In genomic region chr1:231194843-231195516, GRCh38 we compare ENCODE assay signal across 19 cellular contexts. TPM values are rescaled to one million over a fixed set of nuclear protein-coding genes. Genes with fewer than 3 reads are reported as not detected.
DNase-seq lines count a peak whose midpoint lies in the region; TF ChIP-seq lines count a peak whose summit lies in the region.
"Had no signal": no experiment of that assay in that cellular context is flagged by ENCODE, and none has a peak within 500 bp of the region (broad histone marks: within the 10 kb centered on the region; RNA-seq: fewer than 3 reads in every experiment).

No MANE protein-coding gene starts in this region.

- no peak overlapping the region for H3K18ac ChIP-seq in mesenchymal stem cell (ENCODE audit: low read depth in 1 of 2, low read length in 2 of 2)

- peak overlapping the region; percentile 25 for H2BK5ac ChIP-seq in mesenchymal stem cell (ENCODE audit: low read depth, low read length, poor library complexity, severe bottlenecking)

- no peak overlapping the region for H3K4me3 ChIP-seq in mesenchymal stem cell (ENCODE audit: insufficient read depth in 1 of 2, low read depth in 1 of 2, low read length in 2 of 2)
- H3K4me3 ChIP-seq in foreskin fibroblast (ENCODE audit: low read depth in 1 of 2, low read length in 2 of 2), result no peak overlapping the region
- H3K4me3 ChIP-seq: GM23248, left ventricle myocardium inferior, SJSA1, testis had no signal

- H3K4me1 ChIP-seq in mesenchymal stem cell (ENCODE audit: control insufficient read depth, insufficient read depth, low read depth, low read length), result peaks cover 22% of the 10 kb centered on the region
- H3K4me1 ChIP-seq: SJSA1, testis had no signal

- peaks cover 1% of the 10 kb centered on the region for H3K9me3 ChIP-seq in mesenchymal stem cell (ENCODE audit: control insufficient read depth, low read length)
- H3K9me3 ChIP-seq: SJSA1, testis had no signal

- no peak overlapping the region for H2BK120ac ChIP-seq in mesenchymal stem cell (ENCODE audit: low read depth, low read length)

- no peaks in the 10 kb centered on the region for H3K36me3 ChIP-seq in mesenchymal stem cell (ENCODE audit: control insufficient read depth in 1 of 2, insufficient read depth in 2 of 2, low read depth in 1 of 2, low read length in 2 of 2)
- H3K36me3 ChIP-seq: left ventricle myocardium inferior, SJSA1 had no signal

- H3K27me3 Mint-ChIP-seq in CD14-positive monocyte (ENCODE audit: low read depth in 3 of 3), result peaks cover 9 to 24% (median 9%) of the 10 kb centered on the region in 3 donors

- no peaks in the 10 kb centered on the region for H3K79me1 ChIP-seq in mesenchymal stem cell (replicated peaks; ENCODE audit: low read length, poor library complexity, severe bottlenecking)

- H2BK12ac ChIP-seq in mesenchymal stem cell (ENCODE audit: low read length in 2 of 2), result no peak overlapping the region

- H3K9me3 Mint-ChIP-seq in CD14-positive monocyte, result peaks cover 0 to 5% (median 0%) of the 10 kb centered on the region in 7 donors

- no peak overlapping the region for H3K4ac ChIP-seq in mesenchymal stem cell (ENCODE audit: low read depth in 1 of 2, low read length in 2 of 2)

- peak overlapping the region; percentile 5 for H4K91ac ChIP-seq in mesenchymal stem cell (ENCODE audit: low read length)

- no peak overlapping the region for H3K23ac ChIP-seq in mesenchymal stem cell (ENCODE audit: low read length in 2 of 2)

- H3K4me1 Mint-ChIP-seq in CD14-positive monocyte, result no peaks in the 10 kb centered on the region
- H3K4me1 Mint-ChIP-seq: naive B cell had no signal

- no peak overlapping the region for H3K27ac Mint-ChIP-seq in CD14-positive monocyte

- peak overlapping the region; percentile 92 for H2AK5ac ChIP-seq in mesenchymal stem cell (ENCODE audit: low read length, severe bottlenecking)

- H3K36me3 Mint-ChIP-seq in CD14-positive monocyte, result no peaks in the 10 kb centered on the region
- H3K36me3 Mint-ChIP-seq: naive B cell had no signal

- no peak overlapping the region for H3K14ac ChIP-seq in mesenchymal stem cell (ENCODE audit: low read length in 2 of 2)

- WGBS in mesenchymal stem cell, result 72% methylated on average over 8 of the region's 8 CpGs

- intact Hi-C loops in CD14-positive monocyte (cut with micrococcal nuclease), result no loop called here

- no peak overlapping the region for H4K8ac ChIP-seq in mesenchymal stem cell (ENCODE audit: low read length)

- DNase-seq in CD14-positive monocyte (ENCODE audit: low spot score) (peak; percentile 24), HT-29 (ENCODE audit: low spot score) (peak; percentile 16), dermis blood vessel endothelial cell (peak; percentile 39), mesenchymal stem cell (no peak), cerebellar nuclear complex (lab: John Stamatoyannopoulos, UW) (no peak), GDM1 (lab: John Stamatoyannopoulos, UW) (no peak), foreskin fibroblast (no peak)
- no peak for DNase-seq in activated CD4-positive, alpha-beta T cell treated with anti-CD3 and anti-CD28 coated beads, Interleukin-2, amount 50 U/mL, for 1 hour
- DNase-seq: activated gamma-delta T cell treated with Interleukin-2 at 50 U/mL for 16 hours, DMS 273 treated with DMSO at 0.1 percent for 48 hours, GM23248, left ventricle myocardium inferior, naive B cell, NCI-H510A, testis had no signal

- no peak overlapping the region for H2AFZ ChIP-seq in mesenchymal stem cell (ENCODE audit: low read depth, low read length)
- H2AFZ ChIP-seq: GM23248 had no signal

- H3K9ac ChIP-seq in mesenchymal stem cell (ENCODE audit: low read length), result no peak overlapping the region
- H3K9ac ChIP-seq: GM23248 had no signal

- TF ChIP-seq CTCF in CD14-positive monocyte (IDR thresholded peaks at IDR 0.05) (no peak), foreskin fibroblast (IDR thresholded peaks at IDR 0.05; ENCODE audit: low read depth, low read length) (no peak)

- no peak overlapping the region for H3K4me3 Mint-ChIP-seq in CD14-positive monocyte
- H3K4me3 Mint-ChIP-seq: naive B cell had no signal

- H3K4me2 ChIP-seq in mesenchymal stem cell (ENCODE audit: low read length, poor library complexity, severe bottlenecking), result no peak overlapping the region

- peaks cover under 1 to 19% of the 10 kb centered on the region in 2 experiments for H3K27me3 ChIP-seq in mesenchymal stem cell (ENCODE audit: control insufficient read depth in 1 of 2, insufficient read depth in 1 of 2, low read length in 2 of 2)
- H3K27me3 ChIP-seq: SJSA1, testis had no signal

- peak overlapping the region; percentile 47 for H3K27ac ChIP-seq in mesenchymal stem cell (ENCODE audit: low read length, poor library complexity, severe bottlenecking)
- H3K27ac ChIP-seq: GM23248, left ventricle myocardium inferior, SJSA1, testis had no signal

- no peak overlapping the region for H2BK15ac ChIP-seq in mesenchymal stem cell (ENCODE audit: low read depth, poor library complexity, severe bottlenecking)

RNA-seq across cellular contexts. Expression of gene TRIM67, which starts 33.1 kb away (rescaled TPM):
- not detected for polyA plus RNA-seq in CD14-positive monocyte
- total RNA-seq in HT-29 (2014; rRNA removed; shearing (Covaris generic)), result 0.03 and 0.05 TPM in 2 replicates
- total RNA-seq in dermis blood vessel endothelial cell, result not detected in 2 replicates
- 0.01 TPM for polyA plus RNA-seq in mesenchymal stem cell (2013, experiment 1 of 2)
- 0.03 TPM for polyA plus RNA-seq in mesenchymal stem cell (2013, experiment 2 of 2)
- total RNA-seq: fibroblast of villous mesenchyme; GM23248; LHCN-M2; T-helper 2 cell treated with Interferon-gamma antibody and Interleukin-4, amounts not matched to agents 100 ng/mL and 5 ng/mL, for 36 hours had no signal
- polyA plus RNA-seq: GM23248 had no signal

RNA-seq across cellular contexts. Expression of gene GNPAT, which starts 46.0 kb away (rescaled TPM):
- polyA plus RNA-seq in CD14-positive monocyte, result 10 to 100 TPM; 34.8 to 40.3 TPM
- total RNA-seq in HT-29 (2014; rRNA removed; shearing (Covaris generic)), result 28.6 and 32.3 TPM in 2 replicates
- 51.7 and 69.0 TPM in 2 replicates for total RNA-seq in dermis blood vessel endothelial cell
- polyA plus RNA-seq in mesenchymal stem cell (2013, experiment 1 of 2), result 35.1 TPM
- polyA plus RNA-seq in mesenchymal stem cell (2013, experiment 2 of 2), result 34.5 TPM

Comparison
In these comparisons a context has a peak if more than half of its experiments do, and no peak if none do; other contexts are left out.
1. DNase-seq: peak in CD14-positive monocyte (single experiment), HT-29 (single experiment) and dermis blood vessel endothelial cell (single experiment); none in mesenchymal stem cell (single experiment), cerebellar nuclear complex (0 of 2), activated CD4-positive, alpha-beta T cell treated with anti-CD3 and anti-CD28 coated beads, Interleukin-2, amount 50 U/mL, for 1 hour (single experiment), GDM1 (single experiment) and foreskin fibroblast (0 of 2).